In genomic region chr4:80921441-80921840, GRCh38 we compare ENCODE assay signal across 34 cellular contexts.
"Had no signal": no experiment of that assay in that cellular context is flagged by ENCODE, and none has a peak within 500 bp of the region (broad histone marks: within the 10 kb centered on the region; RNA-seq: fewer than 3 reads in every experiment).

No MANE protein-coding gene starts in this region.

- H3K27me3 Mint-ChIP-seq: activated CD8-positive, alpha-beta T cell treated with anti-CD3 and anti-CD28 coated beads for 36 hours; activated naive CD8-positive, alpha-beta T cell treated with anti-CD3 and anti-CD28 coated beads for 36 hours; central memory CD8-positive, alpha-beta T cell had no signal

- H3K4me3 Mint-ChIP-seq: activated CD8-positive, alpha-beta T cell treated with anti-CD3 and anti-CD28 coated beads for 36 hours; activated naive CD8-positive, alpha-beta T cell treated with anti-CD3 and anti-CD28 coated beads for 36 hours; activated T-cell treated with anti-CD3 and anti-CD28 coated beads, Interleukin-2, amount 50 U/mL, for 72 hours; activated T-helper 17 cell treated with anti-CD3 and anti-CD28 coated beads, Interleukin-2, amount 50 U/mL, for 72 hours; central memory CD8-positive, alpha-beta T cell had no signal

- H3K9me3 Mint-ChIP-seq: activated CD8-positive, alpha-beta T cell treated with anti-CD3 and anti-CD28 coated beads for 36 hours; activated naive CD8-positive, alpha-beta T cell treated with anti-CD3 and anti-CD28 coated beads for 36 hours; activated T-cell treated with anti-CD3 and anti-CD28 coated beads, Interleukin-2, amount 50 U/mL, for 72 hours; activated T-helper 17 cell treated with anti-CD3 and anti-CD28 coated beads, Interleukin-2, amount 50 U/mL, for 72 hours; central memory CD8-positive, alpha-beta T cell had no signal

- H3K36me3 Mint-ChIP-seq: activated naive CD8-positive, alpha-beta T cell treated with anti-CD3 and anti-CD28 coated beads for 36 hours had no signal

- DNase-seq: activated CD4-positive, alpha-beta T cell treated with anti-CD3 and anti-CD28 coated beads for 1 hour; activated CD4-positive, alpha-beta T cell treated with anti-CD3 and anti-CD28 coated beads for 48 hours; activated CD4-positive, alpha-beta T cell treated with anti-CD3 and anti-CD28 coated beads, Interleukin-2, amount 50 U/mL, for 4 hours; activated CD4-positive, CD25-positive, alpha-beta regulatory T cell; activated CD8-positive, alpha-beta T cell treated with anti-CD3 and anti-CD28 coated beads for 36 hours; activated effector memory CD4-positive, alpha-beta T cell treated with anti-CD3 and anti-CD28 coated beads, Interleukin-2, amount 50 U/mL, for 16 hours; activated naive CD4-positive, alpha-beta T cell; activated naive CD4-positive, alpha-beta T cell treated with anti-CD3 and anti-CD28 coated beads, Interleukin-2, amount 50 U/mL, for 16 hours; activated naive CD8-positive, alpha-beta T cell treated with anti-CD3 and anti-CD28 coated beads for 36 hours; activated T-cell treated with anti-CD3 and anti-CD28 coated beads, Interleukin-2, amount 50 U/mL, for 1 hour; activated T-cell treated with anti-CD3 and anti-CD28 coated beads, Interleukin-2, amount 50 U/mL, for 72 hours; amniotic stem cell; NCI-H1092 treated with DMSO at 0.1 percent for 48 hours; NCI-H1417; NCI-H146; NCI-H187; NCI-H2029 treated with DMSO at 0.1 percent for 48 hours; NCI-H2107; NCI-H2171 treated with DMSO at 0.1 percent for 48 hours; NCI-H226; NCI-H446 treated with DMSO at 0.1 percent for 48 hours; NCI-H524; NCI-H69; NK-92 treated with Interleukin-12 subunit alpha and Interleukin-12 subunit beta, amount 100 ng/mL, for 24 hours; SIG-M5; T1000; WERI-Rb-1 had no signal

- H3K9ac ChIP-seq: KMS-11 had no signal

- H3K27me3 ChIP-seq: ascending aorta had no signal

- H3K4me1 ChIP-seq: ascending aorta had no signal

- H3K27ac ChIP-seq: ascending aorta, cardiac muscle cell, KMS-11, RWPE1, WERI-Rb-1 had no signal

- H3K9me3 ChIP-seq: ascending aorta had no signal

- H3K4me3 ChIP-seq: ascending aorta, cardiac muscle cell had no signal

- ATAC-seq: activated CD8-positive, alpha-beta T cell treated with anti-CD3 and anti-CD28 coated beads for 36 hours; activated T-cell treated with anti-CD3 and anti-CD28 coated beads, Interleukin-2, amount 50 U/mL, for 72 hours; activated T-helper 17 cell treated with anti-CD3 and anti-CD28 coated beads, Interleukin-2, amount 50 U/mL, for 72 hours; Right ventricle myocardium inferior had no signal

- H3K36me3 ChIP-seq: ascending aorta, cardiac muscle cell, WERI-Rb-1 had no signal

- H3K4me1 Mint-ChIP-seq: activated naive CD8-positive, alpha-beta T cell treated with anti-CD3 and anti-CD28 coated beads for 36 hours; activated T-helper 17 cell treated with anti-CD3 and anti-CD28 coated beads, Interleukin-2, amount 50 U/mL, for 72 hours; central memory CD8-positive, alpha-beta T cell had no signal

- H3K27ac Mint-ChIP-seq: activated CD8-positive, alpha-beta T cell treated with anti-CD3 and anti-CD28 coated beads for 36 hours; activated naive CD8-positive, alpha-beta T cell treated with anti-CD3 and anti-CD28 coated beads for 36 hours; activated T-cell treated with anti-CD3 and anti-CD28 coated beads, Interleukin-2, amount 50 U/mL, for 72 hours; activated T-helper 17 cell treated with anti-CD3 and anti-CD28 coated beads, Interleukin-2, amount 50 U/mL, for 72 hours had no signal

- H3K4me2 ChIP-seq: KMS-11 had no signal
